Comparison of ENCODE assay signal across 14 cellular contexts in genomic region chr19:38793671-38794070, GRCh38. TPM values are rescaled to one million over a fixed set of nuclear protein-coding genes. Genes with fewer than 3 reads are reported as not detected.
DNase-seq lines count a peak whose midpoint lies in the region; ATAC-seq and TF ChIP-seq lines count a peak whose summit lies in the region.
"Had no signal": no experiment of that assay in that cellular context is flagged by ENCODE, and none has a peak within 500 bp of the region (broad histone marks: within the 10 kb centered on the region; RNA-seq: fewer than 3 reads in every experiment).

No MANE protein-coding gene starts in this region.

- H3K36me3 ChIP-seq in RWPE2 (ENCODE audit: low read depth), result no peaks in the 10 kb centered on the region
- no peaks in the 10 kb centered on the region for H3K36me3 ChIP-seq in esophagus squamous epithelium
- H3K36me3 ChIP-seq in spleen, result no peaks in the 10 kb centered on the region
- H3K36me3 ChIP-seq: MG63 had no signal

- intact Hi-C loops in Calu3 (cut with micrococcal nuclease; ENCODE audit: unreplicated experiment), result no loop called here
- intact Hi-C loops in esophagus squamous epithelium (cut with DNase I), result no loop called here
- intact Hi-C loops in spleen (cut with DNase I; ENCODE audit: low total_unique reads), result no loop called here

- H3K36me3 Mint-ChIP-seq in Calu3 (ENCODE audit: insufficient read depth, unreplicated experiment), result peaks cover 13% of the 10 kb centered on the region
- no peaks in the 10 kb centered on the region for H3K36me3 Mint-ChIP-seq in naive thymus-derived CD8-positive, alpha-beta T cell
- H3K36me3 Mint-ChIP-seq: CD8-positive, alpha-beta T cell had no signal

- TF ChIP-seq CTCF in Calu3 (IDR thresholded peaks at IDR 0.05; ENCODE audit: unreplicated experiment) (no peak), RWPE2 (IDR thresholded peaks at IDR 0.05; ENCODE audit: poor library complexity, severe bottlenecking) (no peak), esophagus squamous epithelium (IDR thresholded peaks at IDR 0.05) (no peak), spleen (IDR thresholded peaks at IDR 0.05 in 8 of 11, conservative IDR thresholded peaks at IDR 0.05 in 3 of 11) (no peak)

- POLR2A ChIA-PET in naive thymus-derived CD8-positive, alpha-beta T cell (lab: Charles Lee), result interaction anchor here (1.2 kb wide), 1 partner anchor 38 kb away, joined by 3 read pairs; the partner anchor contains the start of gene ECH1

- no peaks in the 10 kb centered on the region for H3K9me3 Mint-ChIP-seq in Calu3 (ENCODE audit: low read depth, unreplicated experiment)
- no peaks in the 10 kb centered on the region for H3K9me3 Mint-ChIP-seq in naive thymus-derived CD8-positive, alpha-beta T cell
- H3K9me3 Mint-ChIP-seq: CD8-positive, alpha-beta T cell had no signal

- H3K9me3 ChIP-seq in RWPE2 (ENCODE audit: severe bottlenecking) (no peaks in the 10 kb centered on the region), esophagus squamous epithelium (no peaks in the 10 kb centered on the region), spleen (no peaks in the 10 kb centered on the region)

- DNase-seq in Calu3, result no peak
- DNase-seq in RWPE2 (ENCODE audit: low spot score), result no peak
- DNase-seq in esophagus squamous epithelium (lab: John Stamatoyannopoulos, UW), result no peak
- DNase-seq in spleen, result no peak
- no peak for DNase-seq in cerebellar nuclear complex (lab: John Stamatoyannopoulos, UW)
- DNase-seq in CD1c-positive myeloid dendritic cell (ENCODE audit: extremely low spot score), result no peak
- no peak for DNase-seq in naive thymus-derived CD8-positive, alpha-beta T cell
- DNase-seq: CD8-positive, alpha-beta T cell; DND-41; GOT3; MG63; NCI-H1105; NCI-H510A treated with DMSO at 0.1 percent for 48 hours had no signal

- ATAC-seq in RWPE2 (ENCODE audit: low read depth), result no peak
- ATAC-seq in naive thymus-derived CD8-positive, alpha-beta T cell, result no peak
- ATAC-seq: CD8-positive, alpha-beta T cell; Right ventricle myocardium inferior had no signal

- H3K4me3 Mint-ChIP-seq in Calu3 (ENCODE audit: low read depth, unreplicated experiment), result no peak overlapping the region
- H3K4me3 Mint-ChIP-seq in naive thymus-derived CD8-positive, alpha-beta T cell, result peak overlapping the region in 5 of 10 donors; percentile 19 to 72 (median 51)

- no peaks in the 10 kb centered on the region for H3K27me3 Mint-ChIP-seq in Calu3 (ENCODE audit: unreplicated experiment)
- no peaks in the 10 kb centered on the region for H3K27me3 Mint-ChIP-seq in naive thymus-derived CD8-positive, alpha-beta T cell

- H3K4me3 ChIP-seq in RWPE2 (ENCODE audit: severe bottlenecking) (no peak overlapping the region), esophagus squamous epithelium (no peak overlapping the region), spleen (no peak overlapping the region)
- H3K4me3 ChIP-seq: MG63 had no signal

- TF ChIP-seq POLR2A in esophagus squamous epithelium (IDR thresholded peaks at IDR 0.05) (no peak), spleen (IDR thresholded peaks at IDR 0.05) (no peak)

- H3K27ac Mint-ChIP-seq in Calu3 (ENCODE audit: unreplicated experiment), result peak overlapping the region; percentile 46
- H3K27ac Mint-ChIP-seq in naive thymus-derived CD8-positive, alpha-beta T cell, result no peak overlapping the region

- H3K27ac ChIP-seq in RWPE2 (ENCODE audit: poor library complexity, severe bottlenecking), result peak overlapping the region; percentile 94
- peak overlapping the region in 3 of 4 donors; percentile 86 to 91 (median 87) for H3K27ac ChIP-seq in esophagus squamous epithelium
- peak overlapping the region in 7 of 8 donors; percentile 5 to 83 (median 70) for H3K27ac ChIP-seq in spleen

- peaks cover 2% of the 10 kb centered on the region for H3K4me1 Mint-ChIP-seq in Calu3 (ENCODE audit: low read depth, unreplicated experiment)
- H3K4me1 Mint-ChIP-seq in naive thymus-derived CD8-positive, alpha-beta T cell, result peaks cover 0 to 6% (median 2%) of the 10 kb centered on the region in 4 donors

- no peaks in the 10 kb centered on the region for H3K27me3 ChIP-seq in RWPE2 (ENCODE audit: insufficient read depth, poor library complexity, severe bottlenecking)
- no peaks in the 10 kb centered on the region for H3K27me3 ChIP-seq in esophagus squamous epithelium
- H3K27me3 ChIP-seq in spleen (replicated peaks in 1 of 7), result peaks cover 0 to 5% (median 0%) of the 10 kb centered on the region in 7 donors
- H3K27me3 ChIP-seq: MG63 had no signal

- peaks cover 16% of the 10 kb centered on the region for H3K4me1 ChIP-seq in RWPE2 (ENCODE audit: insufficient read depth, poor library complexity, severe bottlenecking)
- H3K4me1 ChIP-seq in esophagus squamous epithelium, result peaks cover 0 to 28% (median 12%) of the 10 kb centered on the region in 3 donors
- peaks cover 0 to 20% (median 10%) of the 10 kb centered on the region in 6 donors for H3K4me1 ChIP-seq in spleen

- CTCF ChIA-PET in Calu3 (lab: Charles Lee), result interaction anchor here (0.6 to 1.6 kb wide), 3 partner anchors 10 to 137 kb away, joined by 3 to 4 read pairs (median 3); partner anchors contain the start of genes MRPS12 and SARS2

- no TSS peak for BruUV-seq in Calu3 (replicated peaks; lab: Mats Ljungman, UMichigan)

- 64 to 75% methylated on average over 1 to 5 of the region's 5 CpGs for WGBS in esophagus squamous epithelium, 2 donors
- 92 to 96% (median 93%) methylated on average over 5 of the region's 5 CpGs for WGBS in spleen, 5 donors

RNA-seq across cellular contexts. Expression of gene LGALS7B, which starts 4.7 kb away (rescaled TPM):
- total RNA-seq in Calu3 (2022) (3.2 and 4.8 TPM in 2 replicates), esophagus squamous epithelium (1,000 to 10,000 TPM in 3 of 4 donors, 100 to 1,000 TPM in 1; 871 to 2,466 (median 1,613) TPM), spleen (10 to 100 TPM in 2 of 7 donors, 1 to 10 TPM in 2, not detected in 3; 1.1 to 60.3 (median 17.5) TPM)
- polyA plus RNA-seq in spleen, result 100 to 1,000 TPM in 2 of 3 donors, 1 to 10 TPM in 1; 1.1 to 167 (median 116) TPM
- total RNA-seq in naive thymus-derived CD8-positive, alpha-beta T cell, result not detected
- not detected for polyA plus RNA-seq in naive thymus-derived CD8-positive, alpha-beta T cell
- total RNA-seq: CD8-positive, alpha-beta T cell; Right ventricle myocardium inferior had no signal

RNA-seq across cellular contexts. Expression of gene LGALS4, which starts 19.1 kb away (rescaled TPM):
- total RNA-seq in Calu3 (2022), result 321 and 537 TPM in 2 replicates
- under 1 TPM in 2 of 4 donors, not detected in 2; 0.62 to 0.76 TPM for total RNA-seq in esophagus squamous epithelium
- 1 to 10 TPM; 1.1 to 7.5 (median 2.8) TPM for total RNA-seq in spleen
- 1 to 10 TPM; 2.9 to 9.6 (median 9.3) TPM for polyA plus RNA-seq in spleen
- 10 to 100 TPM in 1 of 2 experiments, 1 to 10 TPM in 1; 9.6 to 10.7 TPM for total RNA-seq in naive thymus-derived CD8-positive, alpha-beta T cell
- under 1 TPM in 1 of 3 donors, not detected in 2; 0.27 TPM for polyA plus RNA-seq in naive thymus-derived CD8-positive, alpha-beta T cell

RNA-seq across cellular contexts. Expression of gene LGALS7, which starts 20.4 kb away (rescaled TPM):
- total RNA-seq in Calu3 (2022) (not detected in 2 replicates), esophagus squamous epithelium (100 to 1,000 TPM in 2 of 4 donors, 10 to 100 TPM in 1, 1 to 10 TPM in 1; 7.1 to 266 (median 114) TPM), spleen (1 to 10 TPM in 1 of 7 donors, not detected in 6; 4.4 TPM)
- polyA plus RNA-seq in spleen, result 1 to 10 TPM in 2 of 3 donors, under 1 TPM in 1; 0.52 to 7.4 (median 5.1) TPM
- total RNA-seq in naive thymus-derived CD8-positive, alpha-beta T cell, result not detected
- polyA plus RNA-seq in naive thymus-derived CD8-positive, alpha-beta T cell, result not detected
- total RNA-seq: CD8-positive, alpha-beta T cell; Right ventricle myocardium inferior had no signal

RNA-seq across cellular contexts. Expression of gene ECH1, which starts 37.9 kb away (rescaled TPM):
- total RNA-seq in Calu3 (2022) (253 and 291 TPM in 2 replicates), esophagus squamous epithelium (100 to 1,000 TPM in 1 of 4 donors, 10 to 100 TPM in 3; 63.4 to 129 (median 85.9) TPM), spleen (100 to 1,000 TPM; 119 to 293 (median 191) TPM)
- polyA plus RNA-seq in spleen, result 100 to 1,000 TPM; 196 to 370 (median 216) TPM
- total RNA-seq in naive thymus-derived CD8-positive, alpha-beta T cell, result 100 to 1,000 TPM; 118 to 138 TPM
- 100 to 1,000 TPM; 218 to 291 (median 238) TPM for polyA plus RNA-seq in naive thymus-derived CD8-positive, alpha-beta T cell

RNA-seq across cellular contexts. Expression of gene CAPN12, which starts 49.4 kb away (rescaled TPM):
- total RNA-seq in Calu3 (2022) (14.5 and 14.7 TPM in 2 replicates), esophagus squamous epithelium (1 to 10 TPM; 1.5 to 4.2 (median 1.8) TPM), spleen (10 to 100 TPM in 5 of 7 donors, 1 to 10 TPM in 2; 9.0 to 25.6 (median 12.6) TPM)
- 10 to 100 TPM; 15.2 to 33.3 (median 29.1) TPM for polyA plus RNA-seq in spleen
- total RNA-seq in naive thymus-derived CD8-positive, alpha-beta T cell, result 1 to 10 TPM; 8.2 TPM
- 1 to 10 TPM; 2.0 to 6.2 (median 4.6) TPM for polyA plus RNA-seq in naive thymus-derived CD8-positive, alpha-beta T cell
- total RNA-seq: Right ventricle myocardium inferior had no signal

Comparison
In these comparisons a context has a peak if more than half of its experiments do, and no peak if none do; other contexts are left out.
1. RNA of gene LGALS7B, which starts 4.7 kb away (total RNA-seq): 871 to 2,466 TPM in esophagus squamous epithelium; 3.2 to 4.8 TPM in Calu3, 1.1 to 60.3 TPM in spleen and not detected in naive thymus-derived CD8-positive, alpha-beta T cell; every median in the first group is over 10 times any median in the second.
2. RNA of gene LGALS4, which starts 19.1 kb away (total RNA-seq): 321 to 537 TPM in Calu3; 9.6 to 10.7 TPM in naive thymus-derived CD8-positive, alpha-beta T cell, 1.1 to 7.5 TPM in spleen and 0.62 to 0.76 TPM in esophagus squamous epithelium; every median in the first group is over 10 times any median in the second.
3. Peak in every context shown above with its lines, with median percentiles within 50 percentile points of each other: H3K27ac ChIP-seq.